ENCODE assay signal across 8 cellular contexts in genomic region chr2:3517948-3518495, GRCh38. TPM values are rescaled to one million over a fixed set of nuclear protein-coding genes. Genes with fewer than 3 reads are reported as not detected.
DNase-seq lines count a peak whose midpoint lies in the region; ATAC-seq and TF ChIP-seq lines count a peak whose summit lies in the region.

No MANE protein-coding gene starts in this region.

- POLR2A ChIA-PET in CD4-positive, alpha-beta T cell (lab: Charles Lee): interaction anchor here (0.8 to 4.0 kb wide), 10 partner anchors 18 to 140 kb away, joined by 3 to 56 read pairs (median 5); partner anchors contain the start of genes EIPR1, RNASEH1, RPS7 and TRAPPC12

- H3K9me3 ChIP-seq in CD4-positive, alpha-beta T cell (ENCODE audit: control insufficient read depth, low read length): no peaks in the 10 kb centered on the region
- peaks cover 4% of the 10 kb centered on the region for H3K9me3 ChIP-seq in effector memory CD4-positive, alpha-beta T cell (ENCODE audit: control insufficient read depth, low read length)
- H3K9me3 ChIP-seq in neuronal stem cell (replicated peaks in 1 of 2; ENCODE audit: control insufficient read depth in 2 of 2, insufficient read depth in 1 of 2, low read depth in 1 of 2, low read length in 2 of 2): no peaks in the 10 kb centered on the region

- TF ChIP-seq CTCF in CD4-positive, alpha-beta T cell (IDR thresholded peaks at IDR 0.05): no peak

- peak overlapping the region; percentile 88 for H3K27ac Mint-ChIP-seq in CD4-positive, alpha-beta T cell

- H4K91ac ChIP-seq in neuronal stem cell (ENCODE audit: low read depth, low read length, poor library complexity): no peak overlapping the region

- peak overlapping the region; percentile 96 for H3K27ac ChIP-seq in CD4-positive, alpha-beta T cell (ENCODE audit: low read depth, low read length)
- H3K27ac ChIP-seq in effector memory CD4-positive, alpha-beta T cell (ENCODE audit: insufficient read depth, low read length, poor library complexity, severe bottlenecking): peak overlapping the region; percentile 97
- peak overlapping the region; percentile 96 for H3K27ac ChIP-seq in neuronal stem cell (replicated peaks; ENCODE audit: low read length)

- H3K18ac ChIP-seq in neuronal stem cell (ENCODE audit: low read length): peak overlapping the region; percentile 95

- peak overlapping the region; percentile 94 for H3K4me3 Mint-ChIP-seq in CD4-positive, alpha-beta T cell

- H3K9me3 Mint-ChIP-seq in CD4-positive, alpha-beta T cell: peaks cover 4% of the 10 kb centered on the region

- H3K4me3 ChIP-seq in effector memory CD4-positive, alpha-beta T cell (ENCODE audit: insufficient read depth, low read depth, low read length, poor library complexity, severe bottlenecking): peak overlapping the region; percentile 87
- H3K4me3 ChIP-seq in neuronal stem cell (ENCODE audit: low read length in 2 of 2): peak overlapping the region; percentile 59 to 95

- H4K8ac ChIP-seq in neuronal stem cell (ENCODE audit: low read depth, low read length): no peak overlapping the region

- peaks cover 2% of the 10 kb centered on the region for H3K79me1 ChIP-seq in neuronal stem cell (ENCODE audit: low read depth, low read length)

- no peak overlapping the region for H3K23ac ChIP-seq in neuronal stem cell (ENCODE audit: low read depth, low read length, poor library complexity)

- H2BK120ac ChIP-seq in neuronal stem cell (ENCODE audit: low read depth, low read length): no peak overlapping the region

- no peak for ATAC-seq in CD4-positive, alpha-beta T cell (ENCODE audit: poor library complexity)
- no peak for ATAC-seq in HG02970 (IDR thresholded peaks at IDR 0.05; ENCODE audit: low FRiP score, unreplicated experiment)
- ATAC-seq in HG03039 (IDR thresholded peaks at IDR 0.05; ENCODE audit: unreplicated experiment): no peak

- H2BK15ac ChIP-seq in neuronal stem cell (ENCODE audit: low read length): peak overlapping the region; percentile 95

- intact Hi-C loops in CD4-positive, alpha-beta T cell (cut with DNase I, micrococcal nuclease): loop anchor here (1.0 to 10.0 kb wide), 3 partner anchors 40 to 903 kb away; partner anchors contain the start of genes RNASEH1 (in 1 of the 2) and TRAPPC12 (in 1 of the 2)

- no peaks in the 10 kb centered on the region for H3K27me3 Mint-ChIP-seq in CD4-positive, alpha-beta T cell

- peak overlapping the region; percentile 78 for H2AK5ac ChIP-seq in neuronal stem cell (ENCODE audit: low read depth, low read length)

- peaks cover 6% of the 10 kb centered on the region for H3K4me1 ChIP-seq in effector memory CD4-positive, alpha-beta T cell (ENCODE audit: control insufficient read depth, insufficient read depth, low read length, poor library complexity, severe bottlenecking)
- H3K4me1 ChIP-seq in neuronal stem cell (ENCODE audit: control insufficient read depth in 2 of 2, insufficient read depth in 1 of 2, low read depth in 1 of 2, low read length in 2 of 2): peaks cover 0 to 3% of the 10 kb centered on the region in 2 donors

- peak overlapping the region; percentile 87 for H3K4me2 ChIP-seq in neuronal stem cell (ENCODE audit: insufficient read depth, low read length, poor library complexity, severe bottlenecking)

- no peak for DNase-seq in CD4-positive, alpha-beta T cell
- DNase-seq in NCI-H2029 treated with DMSO at 0.1 percent for 48 hours (lab: John Stamatoyannopoulos, UW) (peak; percentile 62), neuronal stem cell (ENCODE audit: low spot score) (no peak), NCI-H2081 treated with DMSO at 0.1 percent for 48 hours (lab: John Stamatoyannopoulos, UW) (no peak), HPDE6-E6E7 (ENCODE audit: extremely low spot score) (no peak)
- DNase-seq in effector memory CD4-positive, alpha-beta T cell: no peak

- H2BK5ac ChIP-seq in neuronal stem cell (ENCODE audit: low read length): peak overlapping the region; percentile 89

- CTCF ChIA-PET in CD4-positive, alpha-beta T cell (lab: Charles Lee): no interaction called here

- no peak overlapping the region for H2BK12ac ChIP-seq in neuronal stem cell (ENCODE audit: low read length)

- H2AFZ ChIP-seq in neuronal stem cell (ENCODE audit: low read length): peak overlapping the region; percentile 73

- H3K4me1 Mint-ChIP-seq in CD4-positive, alpha-beta T cell (ENCODE audit: low read depth): peaks cover 53% of the 10 kb centered on the region

- no peaks in the 10 kb centered on the region for H3K27me3 ChIP-seq in CD4-positive, alpha-beta T cell (ENCODE audit: control insufficient read depth, insufficient read depth, low read length)
- no peaks in the 10 kb centered on the region for H3K27me3 ChIP-seq in effector memory CD4-positive, alpha-beta T cell (replicated peaks; ENCODE audit: control insufficient read depth, insufficient read depth, low read length, poor library complexity, severe bottlenecking)
- no peaks in the 10 kb centered on the region for H3K27me3 ChIP-seq in neuronal stem cell (ENCODE audit: control insufficient read depth in 3 of 3, insufficient read depth in 3 of 3, low read depth in 1 of 3, low read length in 3 of 3)

- H3K36me3 ChIP-seq in effector memory CD4-positive, alpha-beta T cell (ENCODE audit: control insufficient read depth, insufficient read depth, low read length): peaks cover 4% of the 10 kb centered on the region
- H3K36me3 ChIP-seq in neuronal stem cell (replicated peaks in 1 of 2; ENCODE audit: control insufficient read depth in 2 of 2, insufficient read depth in 2 of 2, low read length in 2 of 2): peaks cover 1 to 24% of the 10 kb centered on the region in 2 donors

- peak overlapping the region; percentile 92 for H3K9ac ChIP-seq in neuronal stem cell (ENCODE audit: low read depth, low read length, poor library complexity)

- no peak overlapping the region for H3K14ac ChIP-seq in neuronal stem cell (ENCODE audit: low read length)

- H3K4ac ChIP-seq in neuronal stem cell (ENCODE audit: low read length): peak overlapping the region; percentile 41

- no CpG with 5 or more reads among the region's 3 CpGs for WGBS in neuronal stem cell (ENCODE audit: extremely low coverage in 2 of 2, insufficient read length in 2 of 2, insufficient replicate concordance in 1 of 2), 2 donors

- peaks cover 55% of the 10 kb centered on the region for H3K36me3 Mint-ChIP-seq in CD4-positive, alpha-beta T cell (ENCODE audit: low read depth)

RNA-seq across cellular contexts. Expression of gene ADI1, which starts 1.3 kb away (rescaled TPM):
- 10 to 100 TPM; 28.4 to 30.2 TPM for total RNA-seq in CD4-positive, alpha-beta T cell
- 23.7 TPM for polyA plus RNA-seq in neuronal stem cell (2013, experiment 1 of 2)
- polyA plus RNA-seq in neuronal stem cell (2013, experiment 2 of 2): 23.8 TPM

RNA-seq across cellular contexts. Expression of gene RNASEH1, which starts 40.1 kb away (rescaled TPM):
- 10 to 100 TPM; 31.5 to 31.9 TPM for total RNA-seq in CD4-positive, alpha-beta T cell
- 19.0 TPM for polyA plus RNA-seq in neuronal stem cell (2013, experiment 1 of 2)
- polyA plus RNA-seq in neuronal stem cell (2013, experiment 2 of 2): 19.4 TPM

RNA-seq across cellular contexts. Expression of gene RPS7, which starts 57.0 kb away (rescaled TPM):
- total RNA-seq in CD4-positive, alpha-beta T cell: 1,000 to 10,000 TPM; 2,016 to 2,098 TPM
- polyA plus RNA-seq in neuronal stem cell (2013, experiment 1 of 2): 4,775 TPM
- polyA plus RNA-seq in neuronal stem cell (2013, experiment 2 of 2): 4,899 TPM
